In genomic region chr16:9270424-9270823, GRCh38 we compare ENCODE assay signal across 19 cellular contexts.
A peak's percentile ranks its signal among the peaks of the same experiment; 100 is the strongest.
DNase-seq lines count a peak whose midpoint lies in the region; ATAC-seq, FAIRE-seq and TF ChIP-seq lines count a peak whose summit lies in the region.
"Had no signal": no experiment of that assay in that cellular context is flagged by ENCODE, and none has a peak within 500 bp of the region (broad histone marks: within the 10 kb centered on the region; RNA-seq: fewer than 3 reads in every experiment).

No MANE protein-coding gene starts in this region.

- peaks cover 16 to 27% of the 10 kb centered on the region in 2 donors for H3K27me3 Mint-ChIP-seq in T-cell

- TF ChIP-seq RAD21 in liver (IDR thresholded peaks at IDR 0.05): peak; percentile 6 to 28
- TF ChIP-seq RAD21 in HepG2 (CRISPR knock-in tag; IDR thresholded peaks at IDR 0.05): no peak

- no peak overlapping the region for H3K27ac ChIP-seq in liver (ENCODE audit: low read depth in 1 of 2, low read length in 2 of 2)
- no peak overlapping the region for H3K27ac ChIP-seq in HepG2 (ENCODE audit: extremely low read length, insufficient read depth, low read length)
- H3K27ac ChIP-seq in pancreas: no peak overlapping the region
- H3K27ac ChIP-seq: BLaER1 treated with 17β-estradiol and CSF1 and Interleukin-3, amounts not matched to agents 10 nM and 100 nM; GM23248; KMS-11 had no signal

- no peak overlapping the region for H2AFZ ChIP-seq in HepG2 (ENCODE audit: low read length)
- H2AFZ ChIP-seq: GM23248 had no signal

- no TSS peak for BruUV-seq in HepG2 (replicated peaks; lab: Mats Ljungman, UMichigan)

- no peaks in the 10 kb centered on the region for H4K20me1 ChIP-seq in HepG2 (ENCODE audit: insufficient read depth, low read length)
- H4K20me1 ChIP-seq: BLaER1 treated with 17β-estradiol and CSF1 and Interleukin-3, amounts not matched to agents 10 nM and 100 nM had no signal

- H3K4me3 Mint-ChIP-seq in T-cell: no peak overlapping the region
- H3K4me3 Mint-ChIP-seq: B cell; CD8-positive, alpha-beta T cell had no signal

- H3K27me3 ChIP-seq in liver (ENCODE audit: control insufficient read depth in 4 of 4, insufficient read depth in 4 of 4, low read length in 3 of 4): no peaks in the 10 kb centered on the region
- peaks cover 2 to 20% of the 10 kb centered on the region in 2 experiments; a peak in 4 of 5 replicates for H3K27me3 ChIP-seq in HepG2 (ENCODE audit: control insufficient read depth in 1 of 2, insufficient read depth in 2 of 2, low read length in 2 of 2)
- H3K27me3 ChIP-seq in pancreas: no peaks in the 10 kb centered on the region
- H3K27me3 ChIP-seq: BLaER1 treated with 17β-estradiol and CSF1 and Interleukin-3, amounts not matched to agents 10 nM and 100 nM had no signal

- in situ Hi-C loops in HepG2 (cut with HindIII; ENCODE audit: extremely low pct_ligation_motif_present, low pct_unique_long_range_greater_than_20kb): no loop called here

- H3K9me3 ChIP-seq in liver (ENCODE audit: control insufficient read depth in 4 of 4, low read length in 3 of 4) (no peaks in the 10 kb centered on the region), HepG2 (ENCODE audit: low read length) (no peaks in the 10 kb centered on the region), pancreas (no peaks in the 10 kb centered on the region)
- H3K9me3 ChIP-seq: BLaER1 treated with 17β-estradiol and CSF1 and Interleukin-3, amounts not matched to agents 10 nM and 100 nM had no signal

- no peak for ATAC-seq in HepG2
- ATAC-seq in pancreas: peak; percentile 69 to 97 (median 78)
- no peak for ATAC-seq in GM18867 (IDR thresholded peaks at IDR 0.05; ENCODE audit: unreplicated experiment)
- no peak for ATAC-seq in T-cell (replicated peaks in 1 of 4)
- ATAC-seq: CD8-positive, alpha-beta T cell had no signal

- no peaks in the 10 kb centered on the region for H3K36me3 Mint-ChIP-seq in T-cell
- H3K36me3 Mint-ChIP-seq: CD8-positive, alpha-beta T cell had no signal

- WGBS in liver: 80% methylated on average over 2 of the region's 2 CpGs
- 7% methylated on average over 2 of the region's 2 CpGs for WGBS in HepG2 (ENCODE audit: low lambda C conversion rate)
- 35 to 59% methylated on average over 2 of the region's 2 CpGs for WGBS in pancreas, 2 donors

- intact Hi-C loops in HepG2 (cut with micrococcal nuclease; ENCODE audit: unreplicated experiment) (no loop called here), pancreas (cut with DNase I) (loop anchor here in 1 of 3 donors (10.0 kb wide), 1 partner anchor 64 kb away; no protein-coding TSS in a partner anchor)

- DNase-seq in HepG2 (ENCODE audit: low spot score): no peak
- peak; percentile 32 for DNase-seq in NCI-H82 treated with DMSO at 0.1 percent for 48 hours (lab: John Stamatoyannopoulos, UW; ENCODE audit: unreplicated experiment)
- peak; percentile 44 for DNase-seq in cerebellum (ENCODE audit: low spot score)
- peak in 4 of 6 donors; percentile 42 to 60 (median 50) for DNase-seq in pancreas
- no peak for DNase-seq in T-cell
- no peak for DNase-seq in RKO (ENCODE audit: low spot score)
- DNase-seq: CD8-positive, alpha-beta T cell; COR-L47; DMS 273 treated with DMSO at 0.1 percent for 48 hours; DMS79; GF-D8; GM23248; H7 had no signal

- POLR2A ChIA-PET in HepG2 (lab: Yijun Ruan, JAX): no interaction called here
- POLR2A ChIA-PET in T-cell (lab: Charles Lee): no interaction called here

- no peaks in the 10 kb centered on the region for H3K36me3 ChIP-seq in liver (ENCODE audit: control insufficient read depth in 4 of 4, insufficient read depth in 3 of 4, low read depth in 1 of 4, low read length in 3 of 4)
- H3K36me3 ChIP-seq in HepG2 (replicated peaks in 1 of 2; ENCODE audit: control insufficient read depth in 1 of 2, insufficient read depth in 2 of 2, low read length in 2 of 2): no peaks in the 10 kb centered on the region
- no peaks in the 10 kb centered on the region for H3K36me3 ChIP-seq in pancreas
- H3K36me3 ChIP-seq: BLaER1 treated with 17β-estradiol and CSF1 and Interleukin-3, amounts not matched to agents 10 nM and 100 nM had no signal

- H3K9me3 Mint-ChIP-seq in T-cell: peaks cover 0 to 6% (median 3%) of the 10 kb centered on the region in 3 donors
- H3K9me3 Mint-ChIP-seq: CD8-positive, alpha-beta T cell had no signal

- TF ChIP-seq POLR2A in HepG2 (IDR thresholded peaks at IDR 0.05; ENCODE audit: insufficient read depth in 1 of 2, low read depth in 2 of 2, low read length in 2 of 2): no peak

- H3K4me1 Mint-ChIP-seq in T-cell: no peaks in the 10 kb centered on the region
- H3K4me1 Mint-ChIP-seq: B cell had no signal

- no peak for FAIRE-seq in HepG2 (lab: Jason Lieb, UNC)
- FAIRE-seq in pancreas (lab: Jason Lieb, UNC): no peak
- FAIRE-seq: GM19239 had no signal

- no peak for TF ChIP-seq CTCF in liver (IDR thresholded peaks at IDR 0.05; ENCODE audit: low read depth, low read length, missing input control)
- no peak for TF ChIP-seq CTCF in HepG2 (CRISPR knock-in tag; IDR thresholded peaks at IDR 0.05)
- TF ChIP-seq CTCF in pancreas (IDR thresholded peaks at IDR 0.05): no peak

- no peaks in the 10 kb centered on the region for H3K79me2 ChIP-seq in HepG2 (ENCODE audit: insufficient read depth, low read length)

- no peak overlapping the region for H3K27ac Mint-ChIP-seq in T-cell
- H3K27ac Mint-ChIP-seq: B cell; CD8-positive, alpha-beta T cell had no signal

- no peaks in the 10 kb centered on the region for H3K4me1 ChIP-seq in liver (ENCODE audit: control insufficient read depth in 4 of 4, insufficient read depth in 4 of 4, low read length in 3 of 4)
- H3K4me1 ChIP-seq in HepG2 (ENCODE audit: insufficient read depth, low read length): no peaks in the 10 kb centered on the region
- H3K4me1 ChIP-seq in pancreas: no peaks in the 10 kb centered on the region
- H3K4me1 ChIP-seq: BLaER1 treated with 17β-estradiol and CSF1 and Interleukin-3, amounts not matched to agents 10 nM and 100 nM had no signal

- no peak overlapping the region for H3K4me3 ChIP-seq in liver (ENCODE audit: low read depth in 1 of 3, low read length in 3 of 3)
- no peak overlapping the region for H3K4me3 ChIP-seq in HepG2 (replicated peaks in 1 of 3; ENCODE audit: insufficient read depth in 1 of 3, low read depth in 2 of 3, low read length in 3 of 3)
- H3K4me3 ChIP-seq in pancreas: no peak overlapping the region
- H3K4me3 ChIP-seq: BLaER1 treated with 17β-estradiol and CSF1 and Interleukin-3, amounts not matched to agents 10 nM and 100 nM; GM23248 had no signal

- H3K9ac ChIP-seq in liver (ENCODE audit: low read depth in 1 of 2, low read length in 2 of 2) (no peak overlapping the region), HepG2 (ENCODE audit: insufficient read depth, low read depth, low read length) (no peak overlapping the region)
- H3K9ac ChIP-seq: BLaER1 treated with 17β-estradiol and CSF1 and Interleukin-3, amounts not matched to agents 10 nM and 100 nM; GM23248; KMS-11 had no signal

- CTCF ChIA-PET in HepG2 (lab: Yijun Ruan, JAX; ENCODE audit: low intra/inter-chr PET ratio, low total read pairs) (no interaction called here), T-cell (lab: Charles Lee) (no interaction called here)

- no peak overlapping the region for H3K4me2 ChIP-seq in HepG2 (ENCODE audit: low read depth, low read length)
- H3K4me2 ChIP-seq: BLaER1 treated with 17β-estradiol and CSF1 and Interleukin-3, amounts not matched to agents 10 nM and 100 nM; KMS-11 had no signal

- TF ChIP-seq EP300 in HepG2 (IDR thresholded peaks at IDR 0.05; ENCODE audit: low read depth in 2 of 2, low read length in 2 of 2) (no peak), HepG2 (CRISPR knock-in tag; IDR thresholded peaks at IDR 0.05; ENCODE audit: borderline replicate concordance) (no peak)

TF ChIP-seq in liver, 16 proteins besides CTCF, POLR2A, EP300 and RAD21 (continues in another document):
- TF ChIP-seq FOXA2 (IDR thresholded peaks at IDR 0.05): no peak

TF ChIP-seq in HepG2, 621 proteins besides CTCF, POLR2A, EP300 and RAD21:
- TF ChIP-seq RARA (CRISPR knock-in tag; IDR thresholded peaks at IDR 0.05) (no peak), ZNF672 (CRISPR knock-in tag; IDR thresholded peaks at IDR 0.05) (no peak), ZBTB8A (CRISPR knock-in tag; IDR thresholded peaks at IDR 0.05; ENCODE audit: borderline replicate concordance, low read depth) (no peak), PTBP1 (IDR thresholded peaks at IDR 0.05; ENCODE audit: low read depth, low read length, poor library complexity, severe bottlenecking) (no peak), MTA3 (CRISPR knock-in tag; IDR thresholded peaks at IDR 0.05) (no peak), POLR2AphosphoS5 (IDR thresholded peaks at IDR 0.05; ENCODE audit: low read depth, low read length) (no peak), CBX1 (IDR thresholded peaks at IDR 0.05; ENCODE audit: low read depth) (no peak), TCF7L2 (IDR thresholded peaks at IDR 0.05; ENCODE audit: low read depth, low read length) (no peak), ARID4A (CRISPR knock-in tag; IDR thresholded peaks at IDR 0.05; ENCODE audit: borderline replicate concordance) (no peak)
TF ChIP-seq in HepG2: peak in this region for 0.

Comparison
In these comparisons a context has a peak if more than half of its experiments do, and no peak if none do; other contexts are left out.
1. ATAC-seq: peak in pancreas (4 of 4); none in HepG2 (single experiment), GM18867 (single experiment) and T-cell (0 of 4).
2. DNase-seq: peak in NCI-H82 treated with DMSO at 0.1 percent for 48 hours (single experiment), cerebellum (single experiment) and pancreas (4 of 6); none in HepG2 (single experiment), T-cell (0 of 34) and RKO (single experiment).